In the genomic region with DNA sequence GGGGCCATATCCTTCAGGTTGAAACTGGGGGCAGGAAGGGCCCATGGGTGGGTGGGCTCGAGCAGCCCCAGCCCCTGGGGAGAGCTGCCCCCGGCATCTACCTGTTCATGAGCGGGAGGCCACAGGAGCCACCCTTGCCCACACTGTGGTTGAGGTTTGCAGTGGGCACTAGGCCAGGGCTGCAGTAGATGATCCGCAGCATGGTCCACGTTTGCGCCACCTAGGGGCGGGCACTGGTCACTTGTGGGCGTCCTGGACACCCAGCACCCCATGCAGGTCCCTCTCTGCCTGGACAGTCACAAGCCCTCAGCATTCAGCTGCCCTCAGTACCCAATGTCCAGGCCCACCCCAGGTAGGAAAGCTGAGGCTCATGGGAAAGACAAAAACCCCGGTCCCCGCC, we compare ENCODE assay signal across 8 cellular contexts. TPM values are rescaled to one million over a fixed set of nuclear protein-coding genes. Genes with fewer than 3 reads are reported as not detected.
DNase-seq lines count a peak whose midpoint lies in the region; ATAC-seq and TF ChIP-seq lines count a peak whose summit lies in the region.

No MANE protein-coding gene starts in this region.

- TF ChIP-seq CTCF in RWPE1 (conservative IDR thresholded peaks at IDR 0.05; ENCODE audit: low read depth) = peak; percentile 61
- TF ChIP-seq CTCF in fibroblast of mammary gland (conservative IDR thresholded peaks at IDR 0.05; ENCODE audit: control insufficient read depth, insufficient read depth, low read depth, low read length) = peak; percentile 57

- CTCF ChIA-PET in RWPE1 (lab: Yijun Ruan, JAX) = interaction anchor here (0.5 to 0.7 kb wide), 2 partner anchors 12 to 14 kb away, joined by 3 read pairs; no protein-coding TSS in a partner anchor

- H3K27ac ChIP-seq in RWPE1 = peak overlapping the region; percentile 94

- POLR2A ChIA-PET in RWPE1 (lab: Yijun Ruan, JAX; ENCODE audit: low non-redundant PET) = no interaction called here

- ATAC-seq in GM21526 (IDR thresholded peaks at IDR 0.05; ENCODE audit: low FRiP score, unreplicated experiment) (no peak), GM21576 (IDR thresholded peaks at IDR 0.05; ENCODE audit: unreplicated experiment) (no peak)

- DNase-seq in A172 (ENCODE audit: low spot score) (peak; percentile 73), ELR (ENCODE audit: low read depth) (peak; percentile 57), RWPE1 (ENCODE audit: low spot score) (no peak), fibroblast of mammary gland (ENCODE audit: low read depth) (peak; percentile 54), DMS79 (lab: John Stamatoyannopoulos, UW) (no peak), occipital lobe (lab: John Stamatoyannopoulos, UW) (no peak)

- no peak overlapping the region for H3K4me3 ChIP-seq in fibroblast of mammary gland (ENCODE audit: control insufficient read depth, low read depth, low read length)

RNA-seq across cellular contexts. Expression of a gene that starts 1.8 kb away (rescaled TPM):
- total RNA-seq in A172 (2014; rRNA removed; shearing (Covaris generic)) = 1.6 and 3.4 TPM in 2 replicates
- total RNA-seq in occipital lobe = 14.3 TPM

RNA-seq across cellular contexts. Expression of a gene that starts 4.2 kb away (rescaled TPM):
- 2.9 and 3.1 TPM in 2 replicates for total RNA-seq in A172 (2014; rRNA removed; shearing (Covaris generic))
- total RNA-seq in occipital lobe = 3.0 TPM

RNA-seq across cellular contexts. Expression of a gene that starts 5.8 kb away (rescaled TPM):
- 227 and 249 TPM in 2 replicates for total RNA-seq in A172 (2014; rRNA removed; shearing (Covaris generic))
- 49.9 TPM for total RNA-seq in occipital lobe

RNA-seq across cellular contexts. Expression of a gene that starts 10.5 kb away (rescaled TPM):
- 2.2 and 2.8 TPM in 2 replicates for total RNA-seq in A172 (2014; rRNA removed; shearing (Covaris generic))
- 1.4 TPM for total RNA-seq in occipital lobe

RNA-seq across cellular contexts. Expression of a gene that starts 18.0 kb away (rescaled TPM):
- 38.5 and 41.2 TPM in 2 replicates for total RNA-seq in A172 (2014; rRNA removed; shearing (Covaris generic))
- 20.9 TPM for total RNA-seq in occipital lobe

Comparison
In these comparisons a context has a peak if more than half of its experiments do, and no peak if none do; other contexts are left out.
1. DNase-seq: peak in A172 (single experiment), ELR (single experiment) and fibroblast of mammary gland (single experiment); none in RWPE1 (single experiment), DMS79 (single experiment) and occipital lobe (single experiment).